In genomic region chr3:16332904-16333426, GRCh38 we compare ENCODE assay signal across 12 cellular contexts.
A peak's percentile ranks its signal among the peaks of the same experiment; 100 is the strongest.
DNase-seq lines count a peak whose midpoint lies in the region; ATAC-seq and TF ChIP-seq lines count a peak whose summit lies in the region.
"Had no signal": no experiment of that assay in that cellular context is flagged by ENCODE, and none has a peak within 500 bp of the region (broad histone marks: within the 10 kb centered on the region; RNA-seq: fewer than 3 reads in every experiment).

No MANE protein-coding gene starts in this region.

- DNase-seq in Right ventricle myocardium inferior (ENCODE audit: missing footprints) = no peak
- no peak for DNase-seq in right atrium auricular region (ENCODE audit: low spot score)
- peak; percentile 19 for DNase-seq in foreskin melanocyte
- no peak for DNase-seq in NCI-H69 (lab: John Stamatoyannopoulos, UW)
- no peak for DNase-seq in NCI-H1105 (lab: John Stamatoyannopoulos, UW)
- no peak for DNase-seq in ascending aorta (ENCODE audit: low spot score in 2 of 2)
- DNase-seq: activated CD4-positive, CD25-positive, alpha-beta regulatory T cell treated with anti-CD3 and anti-CD28 coated beads, Interleukin-2, amount 50 U/mL, for 72 hours; activated effector memory CD4-positive, alpha-beta T cell treated with Interleukin-2 at 50 U/mL for 16 hours; cortex of kidney; Kasumi-1 had no signal

- no peak overlapping the region for H3K4me3 ChIP-seq in right atrium auricular region
- no peak overlapping the region for H3K4me3 ChIP-seq in subcutaneous abdominal adipose tissue (ENCODE audit: low read depth in 1 of 5, low read length in 5 of 5)
- no peak overlapping the region for H3K4me3 ChIP-seq in ascending aorta

- peaks cover 21% of the 10 kb centered on the region for H3K4me1 Mint-ChIP-seq in activated T-helper 17 cell treated with anti-CD3 and anti-CD28 coated beads, Interleukin-2, amount 50 U/mL, for 72 hours

- ATAC-seq in Right ventricle myocardium inferior = peak; percentile 56
- ATAC-seq in activated T-helper 17 cell treated with anti-CD3 and anti-CD28 coated beads, Interleukin-2, amount 50 U/mL, for 72 hours (replicated peaks) = no peak

- H3K27me3 Mint-ChIP-seq in activated T-helper 17 cell treated with anti-CD3 and anti-CD28 coated beads, Interleukin-2, amount 50 U/mL, for 72 hours = no peaks in the 10 kb centered on the region

- H3K9me3 ChIP-seq in right atrium auricular region (peaks cover 0 to 7% of the 10 kb centered on the region in 2 donors), subcutaneous abdominal adipose tissue (ENCODE audit: control insufficient read depth in 5 of 5, low read length in 5 of 5) (peaks cover 0 to 13% (median 9%) of the 10 kb centered on the region in 5 donors), ascending aorta (no peaks in the 10 kb centered on the region)

- H3K27ac ChIP-seq in right atrium auricular region (no peak overlapping the region), subcutaneous abdominal adipose tissue (ENCODE audit: low read depth, low read length) (peak overlapping the region; percentile 16), ascending aorta (no peak overlapping the region)

- no peak for TF ChIP-seq CTCF in right atrium auricular region (IDR thresholded peaks at IDR 0.05)
- no peak for TF ChIP-seq CTCF in ascending aorta (IDR thresholded peaks at IDR 0.05)

- H3K4me1 ChIP-seq in right atrium auricular region = peaks cover 0 to 8% of the 10 kb centered on the region in 2 donors
- H3K4me1 ChIP-seq in subcutaneous abdominal adipose tissue (ENCODE audit: control insufficient read depth in 5 of 5, insufficient read depth in 5 of 5, low read length in 5 of 5) = peaks cover 0 to 19% (median 16%) of the 10 kb centered on the region in 5 donors
- peaks cover 2 to 9% of the 10 kb centered on the region in 2 donors for H3K4me1 ChIP-seq in ascending aorta

- H3K4me3 Mint-ChIP-seq in activated T-helper 17 cell treated with anti-CD3 and anti-CD28 coated beads, Interleukin-2, amount 50 U/mL, for 72 hours = no peak overlapping the region

- intact Hi-C loops in Right ventricle myocardium inferior (cut with DNase I) (no loop called here), ascending aorta (cut with DNase I) (loop anchor here (10.0 kb wide), 1 partner anchor 62 kb away; no protein-coding TSS in a partner anchor)

- no peak overlapping the region for H3K9ac ChIP-seq in subcutaneous abdominal adipose tissue (ENCODE audit: low read length in 5 of 5)

- no peaks in the 10 kb centered on the region for H3K9me3 Mint-ChIP-seq in activated T-helper 17 cell treated with anti-CD3 and anti-CD28 coated beads, Interleukin-2, amount 50 U/mL, for 72 hours

- peak overlapping the region; percentile 8 for H3K27ac Mint-ChIP-seq in activated T-helper 17 cell treated with anti-CD3 and anti-CD28 coated beads, Interleukin-2, amount 50 U/mL, for 72 hours

- H3K36me3 ChIP-seq in right atrium auricular region (peaks cover 9% of the 10 kb centered on the region), subcutaneous abdominal adipose tissue (ENCODE audit: control insufficient read depth in 5 of 5, insufficient read depth in 5 of 5, low read length in 5 of 5) (peaks cover 5 to 35% (median 23%) of the 10 kb centered on the region in 5 donors), ascending aorta (peaks cover 0 to 16% of the 10 kb centered on the region in 2 donors)

- H3K27me3 ChIP-seq in right atrium auricular region = no peaks in the 10 kb centered on the region
- no peaks in the 10 kb centered on the region for H3K27me3 ChIP-seq in subcutaneous abdominal adipose tissue (ENCODE audit: control insufficient read depth in 5 of 5, insufficient read depth in 4 of 5, low read length in 5 of 5)
- no peaks in the 10 kb centered on the region for H3K27me3 ChIP-seq in ascending aorta

- H3K36me3 Mint-ChIP-seq in activated T-helper 17 cell treated with anti-CD3 and anti-CD28 coated beads, Interleukin-2, amount 50 U/mL, for 72 hours (ENCODE audit: low read depth) = peaks cover 90% of the 10 kb centered on the region
